In genomic region chr1:3584915-3585314, GRCh38 we compare ENCODE assay signal across 23 cellular contexts. TPM values are rescaled to one million over a fixed set of nuclear protein-coding genes. Genes with fewer than 3 reads are reported as not detected.
DNase-seq lines count a peak whose midpoint lies in the region; ATAC-seq, FAIRE-seq and TF ChIP-seq lines count a peak whose summit lies in the region.
"Had no signal": no experiment of that assay in that cellular context is flagged by ENCODE, and none has a peak within 500 bp of the region (broad histone marks: within the 10 kb centered on the region; RNA-seq: fewer than 3 reads in every experiment).

No MANE protein-coding gene starts in this region.

- no peak overlapping the region for H2BK15ac ChIP-seq in mesendoderm (replicated peaks; ENCODE audit: low read depth)

- CTCF ChIA-PET in K562 (lab: Yijun Ruan, JAX; ENCODE audit: low intra/inter-chr PET ratio): no interaction called here

- H2BK5ac ChIP-seq in mesendoderm (ENCODE audit: low read length): no peak overlapping the region

- FAIRE-seq in K562 (lab: Jason Lieb, UNC): no peak
- FAIRE-seq: endothelial cell of umbilical vein had no signal

- no peak for TF ChIP-seq RAD21 in K562 (CRISPR knock-in tag; conservative IDR thresholded peaks at IDR 0.05 in 1 of 2, IDR thresholded peaks at IDR 0.05 in 1 of 2)

- ATAC-seq in K562: no peak
- peak; percentile 59 to 64 for ATAC-seq in stimulated activated naive B cell treated with anti-CD40 and anti-IgM and Interleukin-4, amounts not matched to agents 10 μg/mL and 1 μg/mL and 100 μg/mL, for 72 hours (replicated peaks)
- ATAC-seq: CD8-positive, alpha-beta T cell; gastroesophageal sphincter; left cardiac atrium had no signal

- H3K27me3 ChIP-seq in K562 (ENCODE audit: control insufficient read depth in 2 of 2, insufficient read depth in 2 of 2, low read length in 2 of 2) (peaks cover 1 to 20% of the 10 kb centered on the region in 2 experiments; a peak in 3 of 5 replicates), mesendoderm (ENCODE audit: insufficient read depth, low read length, poor library complexity) (no peaks in the 10 kb centered on the region)
- H3K27me3 ChIP-seq: hepatocyte had no signal

- H3K79me2 ChIP-seq in K562 (ENCODE audit: control insufficient read depth, insufficient read depth, low read length) (no peaks in the 10 kb centered on the region), mesendoderm (ENCODE audit: control insufficient read depth, insufficient read depth, low read length) (no peaks in the 10 kb centered on the region)
- H3K79me2 ChIP-seq: hepatocyte had no signal

- H4K20me1 ChIP-seq in K562 (replicated peaks; ENCODE audit: control insufficient read depth, insufficient read depth, low read length): 0 out of 2 replicates have a peak, but pooled peaks cover 5% of the 10 kb centered on the region

- H3K9me3 Mint-ChIP-seq in activated CD4-positive, alpha-beta T cell treated with anti-CD3 and anti-CD28 coated beads, Interleukin-2, amount 10 ng/mL, durations not matched to agents 24 days and 14 days: no peaks in the 10 kb centered on the region
- no peaks in the 10 kb centered on the region for H3K9me3 Mint-ChIP-seq in stimulated activated naive B cell treated with anti-CD40 and anti-IgM and Interleukin-4, amounts not matched to agents 10 μg/mL and 1 μg/mL and 100 μg/mL, for 72 hours
- H3K9me3 Mint-ChIP-seq: CD8-positive, alpha-beta T cell; nephron had no signal

- H3K36me3 ChIP-seq in K562 (ENCODE audit: control insufficient read depth, insufficient read depth, low read length): no peaks in the 10 kb centered on the region
- H3K36me3 ChIP-seq in mesendoderm (ENCODE audit: control insufficient read depth, insufficient read depth, low read length): no peaks in the 10 kb centered on the region
- H3K36me3 ChIP-seq: gastroesophageal sphincter had no signal

- no peak overlapping the region for H2AK5ac ChIP-seq in mesendoderm (ENCODE audit: low read length)

- TF ChIP-seq EP300 in K562 (IDR thresholded peaks at IDR 0.05; ENCODE audit: low read length): no peak

- no peak overlapping the region for H2BK120ac ChIP-seq in mesendoderm (ENCODE audit: low read depth, low read length)

- BruUV-seq in K562 (replicated peaks; lab: Mats Ljungman, UMichigan): no TSS peak

- H3K4me3 Mint-ChIP-seq in activated CD4-positive, alpha-beta T cell treated with anti-CD3 and anti-CD28 coated beads, Interleukin-2, amount 10 ng/mL, durations not matched to agents 24 days and 14 days: no peak overlapping the region
- H3K4me3 Mint-ChIP-seq in stimulated activated naive B cell treated with anti-CD40 and anti-IgM and Interleukin-4, amounts not matched to agents 10 μg/mL and 1 μg/mL and 100 μg/mL, for 72 hours: no peak overlapping the region
- H3K4me3 Mint-ChIP-seq: CD8-positive, alpha-beta T cell; nephron had no signal

- H3K27me3 Mint-ChIP-seq in activated CD4-positive, alpha-beta T cell treated with anti-CD3 and anti-CD28 coated beads, Interleukin-2, amount 10 ng/mL, durations not matched to agents 24 days and 14 days: no peaks in the 10 kb centered on the region
- H3K27me3 Mint-ChIP-seq in stimulated activated naive B cell treated with anti-CD40 and anti-IgM and Interleukin-4, amounts not matched to agents 10 μg/mL and 1 μg/mL and 100 μg/mL, for 72 hours: no peaks in the 10 kb centered on the region

- H3K4me1 ChIP-seq in K562 (replicated peaks in 1 of 2; ENCODE audit: control insufficient read depth in 2 of 2, insufficient read depth in 2 of 2, low read length in 2 of 2): no peaks in the 10 kb centered on the region
- H3K4me1 ChIP-seq in mesendoderm (ENCODE audit: control insufficient read depth, low read depth, low read length): no peaks in the 10 kb centered on the region
- H3K4me1 ChIP-seq: gastroesophageal sphincter had no signal

- no peak overlapping the region for H3K56ac ChIP-seq in mesendoderm (ENCODE audit: low read length)

- no peak overlapping the region for H2AFZ ChIP-seq in K562 (ENCODE audit: low read depth, low read length)
- H2AFZ ChIP-seq: hepatocyte, PC-9 had no signal

- no peak overlapping the region for H3K4ac ChIP-seq in mesendoderm (ENCODE audit: low read depth, low read length)

- H3K23ac ChIP-seq in mesendoderm (ENCODE audit: low read length): no peak overlapping the region

- 10% methylated on average over 7 of the region's 7 CpGs for WGBS in K562 (ENCODE audit: insufficient coverage, low coverage, missing lambda C conversion rate)
- no CpG with 5 or more reads among the region's 7 CpGs for WGBS in mesendoderm (ENCODE audit: extremely low coverage, insufficient coverage, low lambda C conversion rate)

- POLR2A ChIA-PET in K562 (lab: Yijun Ruan, JAX): no interaction called here

- peaks cover 4% of the 10 kb centered on the region; the same call in 1 of the 2 replicates for H3K9me3 ChIP-seq in K562 (replicated peaks; ENCODE audit: control insufficient read depth, insufficient read depth, low read depth, low read length)
- H3K9me3 ChIP-seq: gastroesophageal sphincter had no signal

- DNase-seq in activated CD4-positive, alpha-beta T cell treated with anti-CD3 and anti-CD28 coated beads for 48 hours: peak; percentile 53
- no peak for DNase-seq in activated CD4-positive, alpha-beta T cell treated with anti-CD3 and anti-CD28 coated beads, Interleukin-2, amount 10 ng/mL, durations not matched to agents 24 days and 14 days
- DNase-seq in stimulated activated CD4-positive, alpha-beta T cell treated with anti-CD3 and anti-CD28 coated beads, Interleukin-1b, Interleukin-23, amount 100 ng/mL, for 48 hours: peak; percentile 50
- DNase-seq in stimulated activated CD4-positive, alpha-beta T cell treated with anti-CD3 and anti-CD28 coated beads, Interleukin-2, amount 100 ng/mL, for 48 hours: no peak
- DNase-seq in K562 (ENCODE audit: extremely low read depth in 1 of 4, low spot score in 3 of 4) (no peak), mesendoderm (no peak), NCI-H524 (lab: John Stamatoyannopoulos, UW) (no peak)
- DNase-seq in stimulated activated naive B cell treated with anti-CD40 and anti-IgM and Interleukin-4, amounts not matched to agents 10 μg/mL and 1 μg/mL and 100 μg/mL, for 72 hours: no peak
- DNase-seq: amniotic stem cell; CD8-positive, alpha-beta T cell; EL; Kasumi-1; left cardiac atrium; NCI-H146; NCI-H510A treated with DMSO at 0.1 percent for 48 hours; NK-92 treated with Interleukin-12 subunit alpha and Interleukin-12 subunit beta, amount 100 ng/mL, for 24 hours; PC-9; Right ventricle myocardium superior; trophoblast cell had no signal

- no peaks in the 10 kb centered on the region for H3K79me1 ChIP-seq in mesendoderm (ENCODE audit: low read length)

- TF ChIP-seq POLR2A in K562 (conservative IDR thresholded peaks at IDR 0.05): no peak

- H3K27ac ChIP-seq in K562 (ENCODE audit: extremely low read depth, low read depth, low read length) (no peak overlapping the region; the same call in 2 of the 3 replicates), mesendoderm (ENCODE audit: low read depth, low read length) (no peak overlapping the region)
- H3K27ac ChIP-seq: gastroesophageal sphincter, hepatocyte, PC-9 had no signal

- in situ Hi-C loops in K562 (cut with MboI): no loop called here

- H3K27ac Mint-ChIP-seq in activated CD4-positive, alpha-beta T cell treated with anti-CD3 and anti-CD28 coated beads, Interleukin-2, amount 10 ng/mL, durations not matched to agents 24 days and 14 days: no peak overlapping the region
- H3K27ac Mint-ChIP-seq in stimulated activated naive B cell treated with anti-CD40 and anti-IgM and Interleukin-4, amounts not matched to agents 10 μg/mL and 1 μg/mL and 100 μg/mL, for 72 hours: no peak overlapping the region
- H3K27ac Mint-ChIP-seq: CD8-positive, alpha-beta T cell; nephron had no signal

- H3K4me3 ChIP-seq in K562 (no peak overlapping the region), mesendoderm (ENCODE audit: low read length) (no peak overlapping the region)
- H3K4me3 ChIP-seq: gastroesophageal sphincter, hepatocyte, PC-9 had no signal

- H3K9ac ChIP-seq in K562 (ENCODE audit: insufficient read depth in 1 of 2, low read depth in 2 of 2, low read length in 2 of 2) (no peak overlapping the region), mesendoderm (ENCODE audit: low read length) (no peak overlapping the region)

- H3K18ac ChIP-seq in mesendoderm (ENCODE audit: low read length): no peak overlapping the region

- no peak for TF ChIP-seq CTCF in K562 (IDR thresholded peaks at IDR 0.05 in 2 of 3, conservative IDR thresholded peaks at IDR 0.05 in 1 of 3; ENCODE audit: insufficient read depth in 2 of 3, low read depth in 1 of 3, low read length in 3 of 3)

- no peaks in the 10 kb centered on the region for H3K36me3 Mint-ChIP-seq in activated CD4-positive, alpha-beta T cell treated with anti-CD3 and anti-CD28 coated beads, Interleukin-2, amount 10 ng/mL, durations not matched to agents 24 days and 14 days (ENCODE audit: low read depth)
- H3K36me3 Mint-ChIP-seq in stimulated activated naive B cell treated with anti-CD40 and anti-IgM and Interleukin-4, amounts not matched to agents 10 μg/mL and 1 μg/mL and 100 μg/mL, for 72 hours: no peaks in the 10 kb centered on the region
- H3K36me3 Mint-ChIP-seq: CD8-positive, alpha-beta T cell had no signal

- no peak overlapping the region for H3K4me2 ChIP-seq in K562 (ENCODE audit: insufficient read depth, low read length)
- no peak overlapping the region for H3K4me2 ChIP-seq in mesendoderm (ENCODE audit: low read length)
- H3K4me2 ChIP-seq: hepatocyte, PC-9 had no signal

- H4K8ac ChIP-seq in mesendoderm (ENCODE audit: low read depth, low read length): no peak overlapping the region

- no peak overlapping the region for H4K5ac ChIP-seq in mesendoderm (ENCODE audit: low read length)

- H3K9me1 ChIP-seq in K562 (ENCODE audit: control insufficient read depth, insufficient read depth, low read length): no peaks in the 10 kb centered on the region

- intact Hi-C loops in activated CD4-positive, alpha-beta T cell treated with anti-CD3 and anti-CD28 coated beads, Interleukin-2, amount 10 ng/mL, durations not matched to agents 24 days and 14 days (cut with micrococcal nuclease): no loop called here
- intact Hi-C loops in K562 (cut with micrococcal nuclease): no loop called here

- H3K4me1 Mint-ChIP-seq in activated CD4-positive, alpha-beta T cell treated with anti-CD3 and anti-CD28 coated beads, Interleukin-2, amount 10 ng/mL, durations not matched to agents 24 days and 14 days: no peaks in the 10 kb centered on the region
- no peaks in the 10 kb centered on the region for H3K4me1 Mint-ChIP-seq in stimulated activated naive B cell treated with anti-CD40 and anti-IgM and Interleukin-4, amounts not matched to agents 10 μg/mL and 1 μg/mL and 100 μg/mL, for 72 hours

RNA-seq across cellular contexts. Expression of gene MEGF6, which starts 26.4 kb away (rescaled TPM):
- total RNA-seq in activated CD4-positive, alpha-beta T cell treated with anti-CD3 and anti-CD28 coated beads, Interleukin-2, amount 10 ng/mL, durations not matched to agents 24 days and 14 days: 1.7 and 2.1 TPM in 2 replicates
- total RNA-seq in K562 (2011; cell fraction: chromatin; rRNA removed; ENCODE audit: low replicate concordance): 0.90 and 2.1 TPM in 2 replicates
- total RNA-seq in K562 (2011; cell fraction: nucleolus; rRNA removed): 1.6 and 1.8 TPM in 2 replicates
- 0.73 and 0.99 TPM in 2 replicates for total RNA-seq in K562 (2011; cell fraction: nucleoplasm; rRNA removed)
- 0.04 and 0.32 TPM in 2 replicates for total RNA-seq in K562 (2014; rRNA removed)
- not detected in 2 replicates for total RNA-seq in K562 (2014; rRNA removed; fragmentation: Illumina TruSeq; extraction: Trizol)
- 0.11 and 0.14 TPM in 2 replicates for total RNA-seq in K562 (2015; rRNA removed; fragmentation: Illumina TruSeq; extraction: Trizol)
- total RNA-seq in K562 (2021): 0.40 and 1.7 TPM in 2 replicates
- polyA plus RNA-seq in K562 (2011; rRNA removed): 0.03 and 0.16 TPM in 2 replicates
- polyA plus RNA-seq in K562 (2011; cell fraction: cytosol; rRNA removed): 0.03 and 0.10 TPM in 2 replicates
- polyA plus RNA-seq in K562 (2011; cell fraction: nucleus; rRNA removed): 1.3 and 1.8 TPM in 2 replicates
- 0.51 and 14.3 TPM in 2 replicates for polyA plus RNA-seq in K562 (2012)
- polyA plus RNA-seq in K562 (2014; fragmentation: Illumina TruSeq; extraction: Trizol): 0.04 and 0.24 TPM in 2 replicates
- polyA plus RNA-seq in K562 (2014; fragmentation: Nextera tagmentation; extraction: Ambion mirVana): not detected
- 0.25 and 0.65 TPM in 2 replicates for polyA plus RNA-seq in K562 (2014; rRNA removed)
- polyA minus RNA-seq in K562 (2011; rRNA and poly(A)+ RNA removed): not detected in 2 replicates
- polyA minus RNA-seq in K562 (2011; cell fraction: cytosol; rRNA and poly(A)+ RNA removed): not detected in 2 replicates
- 0.27 and 0.67 TPM in 2 replicates for polyA minus RNA-seq in K562 (2011; cell fraction: nucleus; rRNA and poly(A)+ RNA removed)
- 2.2 TPM for polyA plus RNA-seq in mesendoderm (2013, experiment 1 of 2)
- 1.7 TPM for polyA plus RNA-seq in mesendoderm (2013, experiment 2 of 2)

RNA-seq across cellular contexts. Expression of gene TPRG1L, which starts 39.9 kb away (rescaled TPM):
- 8.6 and 9.7 TPM in 2 replicates for total RNA-seq in activated CD4-positive, alpha-beta T cell treated with anti-CD3 and anti-CD28 coated beads, Interleukin-2, amount 10 ng/mL, durations not matched to agents 24 days and 14 days
- 5.9 and 9.5 TPM in 2 replicates for total RNA-seq in K562 (2011; cell fraction: chromatin; rRNA removed; ENCODE audit: low replicate concordance)
- total RNA-seq in K562 (2011; cell fraction: nucleolus; rRNA removed): 7.4 and 8.7 TPM in 2 replicates
- 7.7 and 9.1 TPM in 2 replicates for total RNA-seq in K562 (2011; cell fraction: nucleoplasm; rRNA removed)
- total RNA-seq in K562 (2014; rRNA removed) (4.6 and 5.1 TPM in 2 replicates), K562 (2014; rRNA removed; fragmentation: Illumina TruSeq; extraction: Trizol) (5.0 and 5.2 TPM in 2 replicates), K562 (2015; rRNA removed; fragmentation: Illumina TruSeq; extraction: Trizol) (5.7 and 6.2 TPM in 2 replicates), K562 (2021) (8.4 and 8.9 TPM in 2 replicates)
- polyA plus RNA-seq in K562 (2011; rRNA removed) (9.9 and 11.0 TPM in 2 replicates), K562 (2014; fragmentation: Illumina TruSeq; extraction: Trizol) (9.7 and 10.0 TPM in 2 replicates), K562 (2014; fragmentation: Nextera tagmentation; extraction: Ambion mirVana) (1 to 10 TPM; 1.6 to 1.9 TPM), K562 (2014; rRNA removed) (6.8 and 7.1 TPM in 2 replicates)
- polyA plus RNA-seq in K562 (2011; cell fraction: cytosol; rRNA removed): 10.9 and 11.7 TPM in 2 replicates
- polyA plus RNA-seq in K562 (2011; cell fraction: nucleus; rRNA removed): 6.1 and 6.5 TPM in 2 replicates
- polyA plus RNA-seq in K562 (2012): 9.3 and 18.8 TPM in 2 replicates
- polyA minus RNA-seq in K562 (2011; rRNA and poly(A)+ RNA removed): 5.7 and 7.5 TPM in 2 replicates
- 5.6 and 7.6 TPM in 2 replicates for polyA minus RNA-seq in K562 (2011; cell fraction: cytosol; rRNA and poly(A)+ RNA removed)
- 2.2 and 3.7 TPM in 2 replicates for polyA minus RNA-seq in K562 (2011; cell fraction: nucleus; rRNA and poly(A)+ RNA removed)
- 13.7 TPM for polyA plus RNA-seq in mesendoderm (2013, experiment 1 of 2)
- polyA plus RNA-seq in mesendoderm (2013, experiment 2 of 2): 13.4 TPM

Comparison
In these comparisons a context has a peak if more than half of its experiments do, and no peak if none do; other contexts are left out.
1. DNase-seq: peak in activated CD4-positive, alpha-beta T cell treated with anti-CD3 and anti-CD28 coated beads for 48 hours (single experiment) and stimulated activated CD4-positive, alpha-beta T cell treated with anti-CD3 and anti-CD28 coated beads, Interleukin-1b, Interleukin-23, amount 100 ng/mL, for 48 hours (single experiment); none in activated CD4-positive, alpha-beta T cell treated with anti-CD3 and anti-CD28 coated beads, Interleukin-2, amount 10 ng/mL, durations not matched to agents 24 days and 14 days (single experiment), stimulated activated CD4-positive, alpha-beta T cell treated with anti-CD3 and anti-CD28 coated beads, Interleukin-2, amount 100 ng/mL, for 48 hours (0 of 2), K562 (0 of 4), stimulated activated naive B cell treated with anti-CD40 and anti-IgM and Interleukin-4, amounts not matched to agents 10 μg/mL and 1 μg/mL and 100 μg/mL, for 72 hours (single experiment), mesendoderm (single experiment) and NCI-H524 (0 of 2).